Comparison of ENCODE assay signal across 23 cellular contexts in the genomic region with DNA sequence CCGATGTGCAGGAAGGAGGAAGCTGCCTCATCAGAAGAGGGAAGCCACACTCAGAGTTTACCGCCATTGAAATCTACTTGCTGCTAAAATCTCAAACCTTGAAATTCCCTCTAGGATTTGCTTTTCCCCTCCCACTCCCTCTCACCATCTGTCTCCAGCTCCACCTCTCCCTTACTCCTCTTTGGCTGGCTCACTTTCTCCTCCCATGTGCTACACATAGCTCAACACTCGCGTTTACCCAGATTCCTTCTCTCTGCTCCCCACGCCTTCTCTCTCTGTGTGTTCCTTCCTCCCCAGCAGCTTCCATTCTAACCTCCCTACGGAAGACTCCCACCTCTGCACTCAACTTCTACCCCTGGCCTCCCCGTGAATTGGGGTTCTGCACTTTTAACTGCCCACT.
A peak's percentile ranks its signal among the peaks of the same experiment; 100 is the strongest.
DNase-seq lines count a peak whose midpoint lies in the region.
"Had no signal": no experiment of that assay in that cellular context is flagged by ENCODE, and none has a peak within 500 bp of the region (broad histone marks: within the 10 kb centered on the region; RNA-seq: fewer than 3 reads in every experiment).

No MANE protein-coding gene starts in this region.

- in situ Hi-C loops in G401 (cut with HindIII; ENCODE audit: low sequenced_read_pairs): no loop called here

- DNase-seq in Ammon's horn (ENCODE audit: low spot score): peak; percentile 60
- DNase-seq in G401 (ENCODE audit: low spot score): peak; percentile 15
- DNase-seq in NCI-H82 treated with DMSO at 0.1 percent for 48 hours (lab: John Stamatoyannopoulos, UW; ENCODE audit: unreplicated experiment): peak; percentile 23
- peak; percentile 24 for DNase-seq in middle frontal gyrus (ENCODE audit: extremely low spot score, low spot score)
- DNase-seq in MV-4-11 (lab: John Stamatoyannopoulos, UW): no peak
- no peak for DNase-seq in NCI-H146 (lab: John Stamatoyannopoulos, UW)
- DNase-seq in AG08396 (ENCODE audit: low spot score): no peak
- no peak for DNase-seq in foreskin melanocyte
- DNase-seq: BE2C; Calu3; CD8-positive, alpha-beta memory T cell; DMS79 treated with DMSO at 0.1 percent for 48 hours; KBM-7; NCI-H1105 treated with DMSO at 0.1 percent for 48 hours; NCI-H1694; NCI-H2029 treated with DMSO at 0.1 percent for 48 hours; NCI-H226; NCI-H510A; NCI-H748 treated with DMSO at 0.1 percent for 48 hours; NK-92 treated with Interleukin-12 subunit alpha and Interleukin-12 subunit beta, amount 100 ng/mL, for 24 hours; PC-9; RPMI8226; SHP77 treated with DMSO at 0.1 percent for 48 hours had no signal

Comparison
In these comparisons a context has a peak if more than half of its experiments do, and no peak if none do; other contexts are left out.
1. DNase-seq: peak in Ammon's horn (single experiment), G401 (single experiment), NCI-H82 treated with DMSO at 0.1 percent for 48 hours (single experiment) and middle frontal gyrus (single experiment); none in MV-4-11 (single experiment), NCI-H146 (single experiment), AG08396 (single experiment) and foreskin melanocyte (single experiment).